Comparison of ENCODE assay signal across 21 cellular contexts in genomic region chr4:112201915-112202505, GRCh38. TPM values are rescaled to one million over a fixed set of nuclear protein-coding genes. Genes with fewer than 3 reads are reported as not detected.
DNase-seq lines count a peak whose midpoint lies in the region; ATAC-seq, FAIRE-seq and TF ChIP-seq lines count a peak whose summit lies in the region.
"Had no signal": no experiment of that assay in that cellular context is flagged by ENCODE, and none has a peak within 500 bp of the region (broad histone marks: within the 10 kb centered on the region; RNA-seq: fewer than 3 reads in every experiment).

No MANE protein-coding gene starts in this region.

- POLR2A ChIA-PET in HepG2 (lab: Yijun Ruan, JAX): interaction anchor here (0.6 kb wide), 1 partner anchor 13 kb away, joined by 3 read pairs; no protein-coding TSS in a partner anchor

- H3F3A ChIP-seq in Loucy (ENCODE audit: low read depth): no peaks in the 10 kb centered on the region

- H2AFZ ChIP-seq in HepG2 (ENCODE audit: low read length) (no peak overlapping the region), Loucy (ENCODE audit: low read length) (peak overlapping the region; percentile 18; the same call in 1 of the 2 replicates)
- H2AFZ ChIP-seq: PC-9 had no signal

- H3K4me1 ChIP-seq in HepG2 (ENCODE audit: insufficient read depth, low read length) (peaks cover 35% of the 10 kb centered on the region), right lobe of liver (peaks cover 0 to 3% (median 0%) of the 10 kb centered on the region in 4 donors), Loucy (ENCODE audit: insufficient read depth, low read length, poor library complexity, severe bottlenecking) (no peaks in the 10 kb centered on the region)
- H3K4me1 ChIP-seq: A549, colonic mucosa had no signal

- H3K79me2 ChIP-seq in HepG2 (ENCODE audit: insufficient read depth, low read length): no peaks in the 10 kb centered on the region
- H3K79me2 ChIP-seq in Loucy (ENCODE audit: insufficient read depth, low read length): no peaks in the 10 kb centered on the region

- H3K27me3 ChIP-seq in HepG2 (ENCODE audit: control insufficient read depth in 1 of 2, insufficient read depth in 2 of 2, low read length in 2 of 2): no peaks in the 10 kb centered on the region
- no peaks in the 10 kb centered on the region for H3K27me3 ChIP-seq in right lobe of liver
- H3K27me3 ChIP-seq in Loucy (ENCODE audit: insufficient read depth, low read length, poor library complexity, severe bottlenecking): no peaks in the 10 kb centered on the region
- H3K27me3 ChIP-seq: colonic mucosa had no signal

- DNase-seq in HepG2 (ENCODE audit: low spot score) (no peak), right lobe of liver (no peak), C1 segment of cervical spinal cord (lab: John Stamatoyannopoulos, UW) (no peak), AG08396 (ENCODE audit: low spot score) (no peak)
- DNase-seq: activated naive CD4-positive, alpha-beta T cell treated with anti-CD3 and anti-CD28 coated beads, Interleukin-2, amount 10 ng/mL, durations not matched to agents 7 days and 5 days; colonic mucosa; H7; hypothalamus; KG1; NCI-H1092; NCI-H526; PC-9; SK-N-SH had no signal

- 0 out of 3 replicates have a peak, but pooled peaks have one; percentile 36 for ATAC-seq in HepG2
- no peak for ATAC-seq in right lobe of liver
- peak; percentile 47 for ATAC-seq in HG02759 (IDR thresholded peaks at IDR 0.05; ENCODE audit: unreplicated experiment)
- peak; percentile 48 for ATAC-seq in stimulated activated memory B cell treated with anti-CD40 and anti-IgM and Interleukin-4, amounts not matched to agents 10 μg/mL and 1 μg/mL and 100 μg/mL, for 72 hours
- ATAC-seq in HG03457 (IDR thresholded peaks at IDR 0.05; ENCODE audit: unreplicated experiment): no peak
- ATAC-seq: A549 had no signal

- TF ChIP-seq EP300 in HepG2 (IDR thresholded peaks at IDR 0.05; ENCODE audit: low read depth in 2 of 2, low read length in 2 of 2) (no peak), HepG2 (CRISPR knock-in tag; IDR thresholded peaks at IDR 0.05; ENCODE audit: borderline replicate concordance) (no peak)

- H3K27ac Mint-ChIP-seq in stimulated activated memory B cell treated with anti-CD40 and anti-IgM and Interleukin-4, amounts not matched to agents 10 μg/mL and 1 μg/mL and 100 μg/mL, for 72 hours: no peak overlapping the region
- H3K27ac Mint-ChIP-seq: activated naive CD4-positive, alpha-beta T cell treated with anti-CD3 and anti-CD28 coated beads, Interleukin-2, amount 10 ng/mL, durations not matched to agents 7 days and 5 days; mesothelial cell of epicardium had no signal

- H3K27me3 Mint-ChIP-seq in stimulated activated memory B cell treated with anti-CD40 and anti-IgM and Interleukin-4, amounts not matched to agents 10 μg/mL and 1 μg/mL and 100 μg/mL, for 72 hours: no peaks in the 10 kb centered on the region
- H3K27me3 Mint-ChIP-seq: activated naive CD4-positive, alpha-beta T cell treated with anti-CD3 and anti-CD28 coated beads, Interleukin-2, amount 10 ng/mL, durations not matched to agents 7 days and 5 days had no signal

- H3K4me2 ChIP-seq in HepG2 (ENCODE audit: low read depth, low read length) (no peak overlapping the region), Loucy (ENCODE audit: low read depth, low read length, poor library complexity, severe bottlenecking) (no peak overlapping the region)
- H3K4me2 ChIP-seq: A549, PC-9, SK-N-SH had no signal

- H4K20me1 ChIP-seq in HepG2 (ENCODE audit: insufficient read depth, low read length) (no peaks in the 10 kb centered on the region), Loucy (ENCODE audit: insufficient read depth, low read length, poor library complexity, severe bottlenecking) (no peaks in the 10 kb centered on the region)

- no peak overlapping the region for H3K27ac ChIP-seq in HepG2 (ENCODE audit: extremely low read length, insufficient read depth, low read length)
- no peak overlapping the region for H3K27ac ChIP-seq in right lobe of liver
- H3K27ac ChIP-seq: A549, C4-2B, colonic mucosa, PC-9 had no signal

- TF ChIP-seq CTCF in HepG2 (CRISPR knock-in tag; IDR thresholded peaks at IDR 0.05): no peak
- TF ChIP-seq CTCF in right lobe of liver (IDR thresholded peaks at IDR 0.05): no peak
- no peak for TF ChIP-seq CTCF in Loucy (conservative IDR thresholded peaks at IDR 0.05; ENCODE audit: low read length)

- H3K4me3 Mint-ChIP-seq in stimulated activated memory B cell treated with anti-CD40 and anti-IgM and Interleukin-4, amounts not matched to agents 10 μg/mL and 1 μg/mL and 100 μg/mL, for 72 hours: no peak overlapping the region
- H3K4me3 Mint-ChIP-seq: activated naive CD4-positive, alpha-beta T cell treated with anti-CD3 and anti-CD28 coated beads, Interleukin-2, amount 10 ng/mL, durations not matched to agents 7 days and 5 days; mesothelial cell of epicardium had no signal

- H3K9ac ChIP-seq in HepG2 (ENCODE audit: insufficient read depth, low read depth, low read length): no peak overlapping the region
- no peak overlapping the region for H3K9ac ChIP-seq in Loucy (ENCODE audit: low read depth, low read length, poor library complexity, severe bottlenecking)
- H3K9ac ChIP-seq: SK-N-SH had no signal

- no peaks in the 10 kb centered on the region for H3K36me3 Mint-ChIP-seq in stimulated activated memory B cell treated with anti-CD40 and anti-IgM and Interleukin-4, amounts not matched to agents 10 μg/mL and 1 μg/mL and 100 μg/mL, for 72 hours
- H3K36me3 Mint-ChIP-seq: activated naive CD4-positive, alpha-beta T cell treated with anti-CD3 and anti-CD28 coated beads, Interleukin-2, amount 10 ng/mL, durations not matched to agents 7 days and 5 days; mesothelial cell of epicardium had no signal

- 45% methylated on average over 4 of the region's 4 CpGs for WGBS in HepG2 (ENCODE audit: low lambda C conversion rate)
- 80% methylated on average over 2 of the region's 4 CpGs for WGBS in right lobe of liver (ENCODE audit: insufficient coverage, low coverage, low lambda C conversion rate, missing lambda C conversion rate)

- CTCF ChIA-PET in HepG2 (lab: Yijun Ruan, JAX; ENCODE audit: low intra/inter-chr PET ratio, low total read pairs): no interaction called here

- H3K9me3 Mint-ChIP-seq in stimulated activated memory B cell treated with anti-CD40 and anti-IgM and Interleukin-4, amounts not matched to agents 10 μg/mL and 1 μg/mL and 100 μg/mL, for 72 hours: no peaks in the 10 kb centered on the region
- H3K9me3 Mint-ChIP-seq: activated naive CD4-positive, alpha-beta T cell treated with anti-CD3 and anti-CD28 coated beads, Interleukin-2, amount 10 ng/mL, durations not matched to agents 7 days and 5 days; mesothelial cell of epicardium had no signal

- no peak for FAIRE-seq in HepG2 (lab: Jason Lieb, UNC)
- FAIRE-seq: A549, astrocyte had no signal

- intact Hi-C loops in HepG2 (cut with micrococcal nuclease; ENCODE audit: unreplicated experiment) (no loop called here), right lobe of liver (cut with DNase I) (no loop called here)

- no peaks in the 10 kb centered on the region for H3K9me2 ChIP-seq in Loucy (replicated peaks; ENCODE audit: low read depth, low read length)
- H3K9me2 ChIP-seq: SK-N-SH had no signal

- TF ChIP-seq POLR2A in HepG2 (IDR thresholded peaks at IDR 0.05; ENCODE audit: insufficient read depth in 1 of 2, low read depth in 2 of 2, low read length in 2 of 2) (no peak), right lobe of liver (IDR thresholded peaks at IDR 0.05) (no peak)

- H3K4me3 ChIP-seq in HepG2 (replicated peaks in 1 of 3; ENCODE audit: insufficient read depth in 1 of 3, low read depth in 2 of 3, low read length in 3 of 3): no peak overlapping the region
- no peak overlapping the region for H3K4me3 ChIP-seq in right lobe of liver
- H3K4me3 ChIP-seq in Loucy (ENCODE audit: low read length, poor library complexity, severe bottlenecking): no peak overlapping the region
- H3K4me3 ChIP-seq: A549, colonic mucosa, PC-9 had no signal

- H3K36me3 ChIP-seq in HepG2 (replicated peaks in 1 of 2; ENCODE audit: control insufficient read depth in 1 of 2, insufficient read depth in 2 of 2, low read length in 2 of 2): no peaks in the 10 kb centered on the region
- H3K36me3 ChIP-seq in right lobe of liver: no peaks in the 10 kb centered on the region
- no peaks in the 10 kb centered on the region for H3K36me3 ChIP-seq in Loucy (ENCODE audit: insufficient read depth, low read length)
- H3K36me3 ChIP-seq: colonic mucosa had no signal

- no TSS peak for BruUV-seq in HepG2 (replicated peaks; lab: Mats Ljungman, UMichigan)

- TF ChIP-seq RAD21 in HepG2 (CRISPR knock-in tag; IDR thresholded peaks at IDR 0.05): no peak

- in situ Hi-C loops in HepG2 (cut with HindIII; ENCODE audit: extremely low pct_ligation_motif_present, low pct_unique_long_range_greater_than_20kb): no loop called here

- H3K9me3 ChIP-seq in HepG2 (ENCODE audit: low read length) (no peaks in the 10 kb centered on the region), right lobe of liver (no peaks in the 10 kb centered on the region), Loucy (ENCODE audit: insufficient read depth, low read depth, low read length) (no peaks in the 10 kb centered on the region)
- H3K9me3 ChIP-seq: A549, colonic mucosa, SK-N-SH had no signal

- H3K4me1 Mint-ChIP-seq in stimulated activated memory B cell treated with anti-CD40 and anti-IgM and Interleukin-4, amounts not matched to agents 10 μg/mL and 1 μg/mL and 100 μg/mL, for 72 hours: peaks cover 12% of the 10 kb centered on the region

RNA-seq across cellular contexts. Expression of gene AP1AR, which starts 29.6 kb away (rescaled TPM):
- total RNA-seq in HepG2 (2016; rRNA removed; fragmentation: Illumina TruSeq; extraction: Trizol) (39.9 and 43.5 TPM in 2 replicates), right lobe of liver (10 to 100 TPM in 4 of 6 experiments, 1 to 10 TPM in 2; 9.2 to 13.8 (median 11.1) TPM)
- total RNA-seq in HepG2 (2016; cell fraction: cytosol; rRNA removed; fragmentation: Illumina TruSeq; extraction: Trizol; ENCODE audit: low read depth): 9.9 and 12.4 TPM in 2 replicates
- 37.3 and 48.0 TPM in 2 replicates for total RNA-seq in HepG2 (2016; cell fraction: insoluble cytoplasmic fraction; rRNA removed; fragmentation: Illumina TruSeq; extraction: Trizol)
- 32.1 and 34.9 TPM in 2 replicates for total RNA-seq in HepG2 (2016; cell fraction: membrane; rRNA removed; fragmentation: Illumina TruSeq; extraction: Trizol)
- total RNA-seq in HepG2 (2016; cell fraction: nucleus; rRNA removed; fragmentation: Illumina TruSeq; extraction: Trizol): 36.3 and 37.1 TPM in 2 replicates
- 18.7 and 24.9 TPM in 2 replicates for polyA plus RNA-seq in HepG2 (2011; rRNA removed)
- 9.4 and 12.4 TPM in 2 replicates for polyA plus RNA-seq in HepG2 (2011; cell fraction: cytosol; rRNA removed)
- polyA plus RNA-seq in HepG2 (2011; cell fraction: nucleus; rRNA removed): 16.5 and 18.1 TPM in 2 replicates
- polyA plus RNA-seq in HepG2 (2012): 34.5 and 45.9 TPM in 2 replicates
- polyA plus RNA-seq in HepG2 (2016; cell fraction: cytosol; fragmentation: Illumina TruSeq; extraction: Trizol; ENCODE audit: low read depth): 5.6 and 9.0 TPM in 2 replicates
- polyA plus RNA-seq in HepG2 (2016; cell fraction: insoluble cytoplasmic fraction; fragmentation: Illumina TruSeq; extraction: Trizol; ENCODE audit: low read depth): 42.9 and 47.4 TPM in 2 replicates
- 18.8 and 22.4 TPM in 2 replicates for polyA plus RNA-seq in HepG2 (2016; cell fraction: membrane; fragmentation: Illumina TruSeq; extraction: Trizol; ENCODE audit: low read depth)
- polyA plus RNA-seq in HepG2 (2016; cell fraction: nucleus; fragmentation: Illumina TruSeq; extraction: Trizol; ENCODE audit: insufficient read depth, low read depth): 47.3 and 50.7 TPM in 2 replicates
- polyA minus RNA-seq in HepG2 (2011; rRNA and poly(A)+ RNA removed; ENCODE audit: low replicate concordance): 2.5 and 22.2 TPM in 2 replicates
- polyA minus RNA-seq in HepG2 (2011; cell fraction: cytosol; rRNA and poly(A)+ RNA removed): 30.6 and 31.0 TPM in 2 replicates
- 47.1 and 50.7 TPM in 2 replicates for polyA minus RNA-seq in HepG2 (2011; cell fraction: nucleus; rRNA and poly(A)+ RNA removed)

RNA-seq across cellular contexts. Expression of gene FAM241A, which starts 56.8 kb away (rescaled TPM):
- total RNA-seq in HepG2 (2016; rRNA removed; fragmentation: Illumina TruSeq; extraction: Trizol) (0.69 and 0.74 TPM in 2 replicates), right lobe of liver (1 to 10 TPM in 5 of 6 experiments, under 1 TPM in 1; 0.99 to 3.5 (median 2.1) TPM)
- total RNA-seq in HepG2 (2016; cell fraction: cytosol; rRNA removed; fragmentation: Illumina TruSeq; extraction: Trizol; ENCODE audit: low read depth): 0.26 and 0.30 TPM in 2 replicates
- 0.59 and 0.67 TPM in 2 replicates for total RNA-seq in HepG2 (2016; cell fraction: insoluble cytoplasmic fraction; rRNA removed; fragmentation: Illumina TruSeq; extraction: Trizol)
- 0.86 and 0.96 TPM in 2 replicates for total RNA-seq in HepG2 (2016; cell fraction: membrane; rRNA removed; fragmentation: Illumina TruSeq; extraction: Trizol)
- total RNA-seq in HepG2 (2016; cell fraction: nucleus; rRNA removed; fragmentation: Illumina TruSeq; extraction: Trizol): 0.59 and 0.60 TPM in 2 replicates
- 0.61 and 0.71 TPM in 2 replicates for polyA plus RNA-seq in HepG2 (2011; rRNA removed)
- polyA plus RNA-seq in HepG2 (2011; cell fraction: cytosol; rRNA removed): 0.25 and 0.51 TPM in 2 replicates
- 0.18 and 0.38 TPM in 2 replicates for polyA plus RNA-seq in HepG2 (2011; cell fraction: nucleus; rRNA removed)
- 1.4 and 1.7 TPM in 2 replicates for polyA plus RNA-seq in HepG2 (2012)
- 0.61 and 0.63 TPM in 2 replicates for polyA plus RNA-seq in HepG2 (2016; cell fraction: cytosol; fragmentation: Illumina TruSeq; extraction: Trizol; ENCODE audit: low read depth)
- polyA plus RNA-seq in HepG2 (2016; cell fraction: insoluble cytoplasmic fraction; fragmentation: Illumina TruSeq; extraction: Trizol; ENCODE audit: low read depth): 1.6 and 1.8 TPM in 2 replicates
- 1.3 and 1.4 TPM in 2 replicates for polyA plus RNA-seq in HepG2 (2016; cell fraction: membrane; fragmentation: Illumina TruSeq; extraction: Trizol; ENCODE audit: low read depth)
- 1.5 and 1.8 TPM in 2 replicates for polyA plus RNA-seq in HepG2 (2016; cell fraction: nucleus; fragmentation: Illumina TruSeq; extraction: Trizol; ENCODE audit: insufficient read depth, low read depth)
- polyA minus RNA-seq in HepG2 (2011; rRNA and poly(A)+ RNA removed; ENCODE audit: low replicate concordance): 0.32 and 1.2 TPM in 2 replicates
- 0.26 and 0.49 TPM in 2 replicates for polyA minus RNA-seq in HepG2 (2011; cell fraction: cytosol; rRNA and poly(A)+ RNA removed)
- 1.0 and 1.1 TPM in 2 replicates for polyA minus RNA-seq in HepG2 (2011; cell fraction: nucleus; rRNA and poly(A)+ RNA removed)

Comparison
In these comparisons a context has a peak if more than half of its experiments do, and no peak if none do; other contexts are left out.
1. ATAC-seq: peak in HepG2 (single experiment), HG02759 (single experiment) and stimulated activated memory B cell treated with anti-CD40 and anti-IgM and Interleukin-4, amounts not matched to agents 10 μg/mL and 1 μg/mL and 100 μg/mL, for 72 hours (single experiment); none in right lobe of liver (0 of 4) and HG03457 (single experiment).